15 cellular contexts compared by ENCODE assay signal in genomic region chr2:232075080-232075479, GRCh38.
DNase-seq lines count a peak whose midpoint lies in the region; ATAC-seq, FAIRE-seq and TF ChIP-seq lines count a peak whose summit lies in the region.
"Had no signal": no experiment of that assay in that cellular context is flagged by ENCODE, and none has a peak within 500 bp of the region (broad histone marks: within the 10 kb centered on the region; RNA-seq: fewer than 3 reads in every experiment).

No MANE protein-coding gene starts in this region.

- no peaks in the 10 kb centered on the region for H3K9me2 ChIP-seq in PC-3 (replicated peaks; ENCODE audit: low read length)

- no peaks in the 10 kb centered on the region for H3K27me3 Mint-ChIP-seq in activated naive CD4-positive, alpha-beta T cell treated with anti-CD3 and anti-CD28 coated beads for 36 hours (ENCODE audit: low read depth)
- H3K27me3 Mint-ChIP-seq: activated CD4-positive, alpha-beta T cell treated with anti-CD3 and anti-CD28 coated beads, Interleukin-2, amount 10 ng/mL, durations not matched to agents 24 days and 14 days had no signal

- H3K36me3 ChIP-seq in PC-3 (ENCODE audit: low read depth, low read length) (no peaks in the 10 kb centered on the region), brain microvascular endothelial cell (replicated peaks) (no peaks in the 10 kb centered on the region)
- H3K36me3 ChIP-seq: BLaER1 had no signal

- no peak overlapping the region for H3K4me3 Mint-ChIP-seq in activated naive CD4-positive, alpha-beta T cell treated with anti-CD3 and anti-CD28 coated beads for 36 hours
- H3K4me3 Mint-ChIP-seq: activated CD4-positive, alpha-beta T cell treated with anti-CD3 and anti-CD28 coated beads, Interleukin-2, amount 10 ng/mL, durations not matched to agents 24 days and 14 days; activated T-cell treated with anti-CD3 and anti-CD28 coated beads, Interleukin-2, amount 50 U/mL, for 72 hours had no signal

- H3K4me3 ChIP-seq in A549 (no peak overlapping the region), PC-3 (ENCODE audit: low read length) (no peak overlapping the region), brain microvascular endothelial cell (ENCODE audit: low read depth, low read length) (no peak overlapping the region)
- H3K4me3 ChIP-seq: BLaER1 had no signal

- FAIRE-seq in A549 (lab: Jason Lieb, UNC) = no peak
- FAIRE-seq in GM19239 (lab: Jason Lieb, UNC) = no peak
- FAIRE-seq: kidney had no signal

- no peaks in the 10 kb centered on the region for H3K79me2 ChIP-seq in PC-3 (ENCODE audit: low read length)

- TF ChIP-seq EP300 in A549 (IDR thresholded peaks at IDR 0.05) = no peak

- POLR2A ChIA-PET in A549 (lab: Yijun Ruan, JAX) (no interaction called here), PC-3 (lab: Charles Lee; ENCODE audit: unreplicated experiment) (no interaction called here)

- 15% methylated on average over 1 of the region's 1 CpG for whole genome bisulfite sequencing in A549 (ENCODE audit: missing lambda C conversion rate)

- no peaks in the 10 kb centered on the region for H3F3A ChIP-seq in PC-3 (ENCODE audit: low read length, unreplicated experiment)

- intact Hi-C loops in PC-3 (cut with micrococcal nuclease) = no loop called here
- intact Hi-C loops in activated naive CD4-positive, alpha-beta T cell treated with anti-CD3 and anti-CD28 coated beads for 36 hours (cut with micrococcal nuclease) = no loop called here

- H3K27ac Mint-ChIP-seq in activated naive CD4-positive, alpha-beta T cell treated with anti-CD3 and anti-CD28 coated beads for 36 hours = no peak overlapping the region
- H3K27ac Mint-ChIP-seq: activated CD4-positive, alpha-beta T cell treated with anti-CD3 and anti-CD28 coated beads, Interleukin-2, amount 10 ng/mL, durations not matched to agents 24 days and 14 days; activated T-cell treated with anti-CD3 and anti-CD28 coated beads, Interleukin-2, amount 50 U/mL, for 72 hours had no signal

- H3K27me3 ChIP-seq in PC-3 (ENCODE audit: low read length) = no peaks in the 10 kb centered on the region
- no peaks in the 10 kb centered on the region for H3K27me3 ChIP-seq in brain microvascular endothelial cell (replicated peaks)
- H3K27me3 ChIP-seq: BLaER1 had no signal

- TF ChIP-seq POLR2A in A549 (IDR thresholded peaks at IDR 0.05; ENCODE audit: low read length) = no peak

- H3K9me3 ChIP-seq in A549 (no peaks in the 10 kb centered on the region), PC-3 (ENCODE audit: low read length) (no peaks in the 10 kb centered on the region)
- H3K9me3 ChIP-seq: BLaER1 had no signal

- TF ChIP-seq CTCF in A549 (IDR thresholded peaks at IDR 0.05) (no peak), PC-3 (conservative IDR thresholded peaks at IDR 0.05; ENCODE audit: low read depth, low read length) (no peak), brain microvascular endothelial cell (IDR thresholded peaks at IDR 0.05; ENCODE audit: low read depth, low read length, missing control alignments) (no peak)

- BruUV-seq in PC-3 (replicated peaks; lab: Mats Ljungman, UMichigan) = no TSS peak

- H3K9ac ChIP-seq in PC-3 (ENCODE audit: low read length) = no peak overlapping the region
- H3K9ac ChIP-seq: BLaER1 had no signal

- H3K36me3 Mint-ChIP-seq in activated naive CD4-positive, alpha-beta T cell treated with anti-CD3 and anti-CD28 coated beads for 36 hours (ENCODE audit: low read depth) = peaks cover 11% of the 10 kb centered on the region

- peaks cover 4% of the 10 kb centered on the region for H3K9me3 Mint-ChIP-seq in activated naive CD4-positive, alpha-beta T cell treated with anti-CD3 and anti-CD28 coated beads for 36 hours

- H3K4me1 Mint-ChIP-seq in activated naive CD4-positive, alpha-beta T cell treated with anti-CD3 and anti-CD28 coated beads for 36 hours (ENCODE audit: low read depth) = peaks cover 46% of the 10 kb centered on the region

- in situ Hi-C loops in brain microvascular endothelial cell (cut with HindIII; ENCODE audit: low pct_ligation_motif_present, low sequenced_read_pairs) = no loop called here

- DNase-seq in A549 (ENCODE audit: low read depth in 1 of 2, low spot score in 1 of 2) (peak in 1 of 2 experiments; percentile 38), GF-D8 (lab: John Stamatoyannopoulos, UW) (peak; percentile 3), PC-3 (peak; percentile 8), fibroblast of peridontal ligament (ENCODE audit: extremely low read depth) (peak; percentile 34), GM19239 (ENCODE audit: insufficient read length, low spot score) (no peak), brain microvascular endothelial cell (no peak), COR-L47 (lab: John Stamatoyannopoulos, UW) (no peak)
- no peak for DNase-seq in activated naive CD4-positive, alpha-beta T cell treated with anti-CD3 and anti-CD28 coated beads for 36 hours
- DNase-seq: activated CD4-positive, alpha-beta T cell treated with anti-CD3 and anti-CD28 coated beads, Interleukin-2, amount 10 ng/mL, durations not matched to agents 24 days and 14 days; activated T-cell treated with anti-CD3 and anti-CD28 coated beads, Interleukin-2, amount 50 U/mL, for 72 hours; anterior cingulate cortex; kidney; NCI-H1048; NCI-H2171 had no signal

- no peak for TF ChIP-seq RAD21 in A549 (conservative IDR thresholded peaks at IDR 0.05 in 1 of 2, IDR thresholded peaks at IDR 0.05 in 1 of 2)

- CTCF ChIA-PET in A549 (lab: Yijun Ruan, JAX) (interaction anchor here (0.8 to 1.3 kb wide), 4 partner anchors 10 to 131 kb away, joined by 3 to 4 read pairs (median 4); no protein-coding TSS in a partner anchor), PC-3 (lab: Charles Lee) (no interaction called here)
- CTCF ChIA-PET in activated naive CD4-positive, alpha-beta T cell treated with anti-CD3 and anti-CD28 coated beads for 36 hours (lab: Charles Lee) = interaction anchor here (0.7 kb wide), 1 partner anchor 149 kb away, joined by 3 read pairs; the partner anchor contains the start of gene NPPC

- ATAC-seq in A549 = peak; percentile 39 to 62; a peak in 3 of 6 replicates
- ATAC-seq in PC-3 = no peak

- no peak overlapping the region for H2AFZ ChIP-seq in PC-3 (ENCODE audit: low read length)

- H3K27ac ChIP-seq in A549 = no peak overlapping the region
- no peak overlapping the region for H3K27ac ChIP-seq in PC-3 (ENCODE audit: low read length)
- no peak overlapping the region for H3K27ac ChIP-seq in brain microvascular endothelial cell
- H3K27ac ChIP-seq: BLaER1 had no signal

- no peaks in the 10 kb centered on the region for H4K20me1 ChIP-seq in PC-3 (ENCODE audit: low read length)

- peaks cover 20% of the 10 kb centered on the region for H3K4me1 ChIP-seq in A549
- H3K4me1 ChIP-seq in PC-3 (ENCODE audit: insufficient read depth, low read length) = 0 out of 2 replicates have a peak, but pooled peaks cover 6% of the 10 kb centered on the region

- H3K4me2 ChIP-seq in A549 = peak overlapping the region; percentile 19; the same call in 1 of the 3 replicates
- no peak overlapping the region for H3K4me2 ChIP-seq in PC-3 (ENCODE audit: low read length)
- H3K4me2 ChIP-seq: BLaER1 had no signal

TF ChIP-seq in A549, 52 proteins besides CTCF, POLR2A, EP300 and RAD21:
- TF ChIP-seq CEBPB (IDR thresholded peaks at IDR 0.05) (peak; percentile 39 to 67; a peak in 3 of 4 replicates), ESRRA (IDR thresholded peaks at IDR 0.05; ENCODE audit: borderline replicate concordance, low read length) (no peak), CBX8 (IDR thresholded peaks at IDR 0.05) (no peak), FOSL2 (IDR thresholded peaks at IDR 0.05) (no peak), FOSL2 (CRISPR knock-in tag; IDR thresholded peaks at IDR 0.05) (no peak)
TF ChIP-seq in A549: peak in this region for 1.

Comparison
In these comparisons a context has a peak if more than half of its experiments do, and no peak if none do; other contexts are left out.
1. DNase-seq: peak in GF-D8 (single experiment), PC-3 (single experiment) and fibroblast of peridontal ligament (single experiment); none in GM19239 (single experiment), activated naive CD4-positive, alpha-beta T cell treated with anti-CD3 and anti-CD28 coated beads for 36 hours (single experiment), brain microvascular endothelial cell (single experiment) and COR-L47 (single experiment).